Comparison of ENCODE assay signal across 1 cellular context in genomic region chr22:26481112-26481693, GRCh38.
TF ChIP-seq lines count a peak whose summit lies in the region.

No MANE protein-coding gene starts in this region.

TF ChIP-seq in HepG2, 621 proteins besides CTCF, POLR2A, EP300 and RAD21:
- TF ChIP-seq MTA1 (CRISPR knock-in tag; IDR thresholded peaks at IDR 0.05; ENCODE audit: borderline replicate concordance): no peak
- TF ChIP-seq BRCA1 (CRISPR knock-in tag; IDR thresholded peaks at IDR 0.05): no peak
- TF ChIP-seq MEIS1 (CRISPR knock-in tag; IDR thresholded peaks at IDR 0.05; ENCODE audit: borderline replicate concordance): no peak
- no peak for TF ChIP-seq ZMYM2 (CRISPR knock-in tag; IDR thresholded peaks at IDR 0.05)
- no peak for TF ChIP-seq MED8 (CRISPR knock-in tag; IDR thresholded peaks at IDR 0.05; ENCODE audit: insufficient replicate concordance)
- TF ChIP-seq PHF20 (CRISPR knock-in tag; IDR thresholded peaks at IDR 0.05): no peak
- no peak for TF ChIP-seq PITX1 (CRISPR knock-in tag; IDR thresholded peaks at IDR 0.05)
- no peak for TF ChIP-seq TBX2 (CRISPR knock-in tag; IDR thresholded peaks at IDR 0.05; ENCODE audit: borderline replicate concordance)
- no peak for TF ChIP-seq ZBTB20 (CRISPR knock-in tag; IDR thresholded peaks at IDR 0.05; ENCODE audit: borderline replicate concordance, low read depth)
- TF ChIP-seq, protein P1, sequence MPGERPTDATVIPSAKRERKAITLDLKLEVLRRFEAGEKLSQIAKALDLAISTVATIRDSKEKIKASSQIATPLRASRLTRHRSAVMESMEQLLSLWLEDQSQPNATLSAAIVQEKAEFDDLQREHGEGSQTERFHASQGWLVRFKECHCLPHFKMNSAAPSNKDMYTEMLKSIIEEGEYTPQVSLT (CRISPR knock-in tag; IDR thresholded peaks at IDR 0.05; ENCODE audit: borderline replicate concordance, low read depth): no peak
- no peak for TF ChIP-seq XBP1 (CRISPR knock-in tag; IDR thresholded peaks at IDR 0.05)
- no peak for TF ChIP-seq MBD4 (IDR thresholded peaks at IDR 0.05; ENCODE audit: borderline replicate concordance, low read length)
- no peak for TF ChIP-seq PAX8 (CRISPR knock-in tag; IDR thresholded peaks at IDR 0.05; ENCODE audit: borderline replicate concordance)
- no peak for TF ChIP-seq MTA3 (CRISPR knock-in tag; IDR thresholded peaks at IDR 0.05)
- TF ChIP-seq POLR2G (IDR thresholded peaks at IDR 0.05; ENCODE audit: low read depth, low read length): no peak
